Comparison of ENCODE assay signal across 8 cellular contexts in the genomic region with DNA sequence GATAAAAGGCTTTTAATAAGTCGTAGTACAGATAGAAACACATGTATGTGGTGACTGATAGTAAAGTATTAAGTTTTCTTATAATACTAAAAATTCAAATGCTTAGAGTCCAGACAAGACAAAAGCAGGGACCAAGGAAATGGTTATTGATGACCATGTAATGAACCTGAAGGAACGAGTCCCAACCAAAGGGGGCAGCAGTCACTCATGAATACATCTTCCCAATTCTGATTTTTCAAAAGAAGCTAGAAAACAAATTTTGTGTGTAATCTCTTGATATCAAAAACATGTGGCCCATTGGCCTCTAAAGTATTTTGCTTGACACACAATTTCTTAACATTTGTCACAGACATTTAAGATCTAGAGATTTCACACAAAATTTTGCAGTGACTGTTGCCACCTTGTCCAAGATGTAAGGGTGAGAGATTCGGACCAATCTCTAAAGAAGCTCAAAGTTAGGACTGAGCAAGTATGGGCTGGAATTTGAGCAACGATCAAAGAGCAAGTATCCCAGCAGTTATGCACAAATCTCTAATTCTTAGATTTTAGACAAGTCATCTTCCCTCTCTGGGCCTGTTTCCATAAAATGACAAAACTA.
DNase-seq lines count a peak whose midpoint lies in the region; ATAC-seq lines count a peak whose summit lies in the region.

No MANE protein-coding gene starts in this region.

- peaks cover 12 to 35% of the 10 kb centered on the region in 2 donors for H3K4me1 Mint-ChIP-seq in immature natural killer cell
- no peaks in the 10 kb centered on the region for H3K4me1 Mint-ChIP-seq in stimulated activated naive CD8-positive, alpha-beta T cell treated with anti-CD3 and anti-CD28 coated beads, Interleukin-15, amount 100 ng/mL, for 72 hours

- peaks cover 0 to 1% (median 0%) of the 10 kb centered on the region in 3 donors for H3K27me3 Mint-ChIP-seq in immature natural killer cell (ENCODE audit: low read depth in 3 of 3)
- H3K27me3 Mint-ChIP-seq in stimulated activated naive CD8-positive, alpha-beta T cell treated with anti-CD3 and anti-CD28 coated beads, Interleukin-15, amount 100 ng/mL, for 72 hours, result no peaks in the 10 kb centered on the region

- DNase-seq in NCI-H2196 (lab: John Stamatoyannopoulos, UW; ENCODE audit: unreplicated experiment) (peak; percentile 7), NCI-H2196 treated with DMSO at 0.1 percent for 48 hours (lab: John Stamatoyannopoulos, UW; ENCODE audit: unreplicated experiment) (no peak), NCI-H1694 treated with DMSO at 0.1 percent for 48 hours (lab: John Stamatoyannopoulos, UW) (peak; percentile 35), immature natural killer cell (peak; percentile 12 to 35 (median 17)), NCI-H1436 (lab: John Stamatoyannopoulos, UW) (no peak)
- peak; percentile 12 for DNase-seq in activated naive CD4-positive, alpha-beta T cell treated with Interleukin-2 at 50 U/mL for 16 hours
- DNase-seq in stimulated activated naive CD8-positive, alpha-beta T cell treated with anti-CD3 and anti-CD28 coated beads, Interleukin-15, amount 100 ng/mL, for 72 hours, result peak; percentile 19 to 22

- no peaks in the 10 kb centered on the region for H3K9me3 Mint-ChIP-seq in immature natural killer cell
- H3K9me3 Mint-ChIP-seq in stimulated activated naive CD8-positive, alpha-beta T cell treated with anti-CD3 and anti-CD28 coated beads, Interleukin-15, amount 100 ng/mL, for 72 hours, result no peaks in the 10 kb centered on the region

- H3K27ac Mint-ChIP-seq in immature natural killer cell, result no peak overlapping the region
- H3K27ac Mint-ChIP-seq in stimulated activated naive CD8-positive, alpha-beta T cell treated with anti-CD3 and anti-CD28 coated beads, Interleukin-15, amount 100 ng/mL, for 72 hours, result no peak overlapping the region

- H3K4me3 Mint-ChIP-seq in immature natural killer cell, result no peak overlapping the region
- H3K4me3 Mint-ChIP-seq in stimulated activated naive CD8-positive, alpha-beta T cell treated with anti-CD3 and anti-CD28 coated beads, Interleukin-15, amount 100 ng/mL, for 72 hours, result no peak overlapping the region

- H3K36me3 Mint-ChIP-seq in immature natural killer cell, result peaks cover 0 to 3% (median 0%) of the 10 kb centered on the region in 3 donors

- ATAC-seq in GM21825 (IDR thresholded peaks at IDR 0.05; ENCODE audit: unreplicated experiment), result peak; percentile 52
- no peak for ATAC-seq in stimulated activated naive CD8-positive, alpha-beta T cell treated with anti-CD3 and anti-CD28 coated beads, Interleukin-15, amount 100 ng/mL, for 72 hours

Comparison
In these comparisons a context has a peak if more than half of its experiments do, and no peak if none do; other contexts are left out.
1. DNase-seq: peak in NCI-H2196 (single experiment), NCI-H1694 treated with DMSO at 0.1 percent for 48 hours (single experiment), activated naive CD4-positive, alpha-beta T cell treated with Interleukin-2 at 50 U/mL for 16 hours (single experiment), immature natural killer cell (3 of 3) and stimulated activated naive CD8-positive, alpha-beta T cell treated with anti-CD3 and anti-CD28 coated beads, Interleukin-15, amount 100 ng/mL, for 72 hours (2 of 2); none in NCI-H2196 treated with DMSO at 0.1 percent for 48 hours (single experiment) and NCI-H1436 (single experiment).